ENCODE assay signal across 8 cellular contexts in genomic region chr17:6443692-6444572, GRCh38. TPM values are rescaled to one million over a fixed set of nuclear protein-coding genes. Genes with fewer than 3 reads are reported as not detected.
DNase-seq lines count a peak whose midpoint lies in the region; ATAC-seq and TF ChIP-seq lines count a peak whose summit lies in the region.

TSS of gene PIMREG (plus strand) at chr17:6444455. CDS start at chr17:6445111, 656 bp downstream.

- DNase-seq in Caki2 (ENCODE audit: low read depth): peak; percentile 94
- peak; percentile 88 for DNase-seq in PC-3
- peak; percentile 93 for DNase-seq in activated T-cell treated with anti-CD3 and anti-CD28 coated beads, Interleukin-2, amount 50 U/mL, for 4 hours
- peak; percentile 99 for DNase-seq in esophagus muscularis mucosa (ENCODE audit: extremely low spot score)
- peak; percentile 96 for DNase-seq in myocyte (ENCODE audit: low read depth)
- peak; percentile 91 for DNase-seq in stimulated activated CD8-positive, alpha-beta memory T cell treated with anti-CD3 and anti-CD28 coated beads, Interleukin-7, amount 100 ng/mL, for 24 hours (ENCODE audit: low read depth)

- H3K27me3 Mint-ChIP-seq in activated T-cell treated with anti-CD3 and anti-CD28 coated beads, Interleukin-2, amount 50 U/mL, for 4 hours (ENCODE audit: low read depth): peaks cover 4% of the 10 kb centered on the region

- peak; percentile 87 for ATAC-seq in GM21390 (IDR thresholded peaks at IDR 0.05; ENCODE audit: unreplicated experiment)
- peak; percentile 95 for ATAC-seq in PC-3
- peak; percentile 96 to 97 for ATAC-seq in activated T-cell treated with anti-CD3 and anti-CD28 coated beads, Interleukin-2, amount 50 U/mL, for 4 hours

- no peaks in the 10 kb centered on the region for H4K20me1 ChIP-seq in PC-3 (ENCODE audit: low read length)

- no peaks in the 10 kb centered on the region; the same call in 1 of the 2 replicates for H3K9me3 ChIP-seq in HUES64 (ENCODE audit: insufficient read depth, low read depth, low read length)
- no peaks in the 10 kb centered on the region for H3K9me3 ChIP-seq in PC-3 (ENCODE audit: low read length)
- H3K9me3 ChIP-seq in esophagus muscularis mucosa: no peaks in the 10 kb centered on the region

- H3K4me1 ChIP-seq in HUES64 (ENCODE audit: insufficient read depth, low read length) (peaks cover 20% of the 10 kb centered on the region), PC-3 (ENCODE audit: insufficient read depth, low read length) (peaks cover 17% of the 10 kb centered on the region), esophagus muscularis mucosa (peaks cover 7 to 18% (median 18%) of the 10 kb centered on the region in 4 donors)

- peak within 1 kb of the TSS; percentile 81 for H3K4me3 Mint-ChIP-seq in activated T-cell treated with anti-CD3 and anti-CD28 coated beads, Interleukin-2, amount 50 U/mL, for 4 hours

- H3K4me3 ChIP-seq in HUES64 (ENCODE audit: low read length) (peak within 1 kb of the TSS; percentile 88), PC-3 (ENCODE audit: low read length) (peak within 1 kb of the TSS; percentile 90), esophagus muscularis mucosa (peak within 1 kb of the TSS; percentile 59 to 65 (median 62))

- H3K9me2 ChIP-seq in PC-3 (replicated peaks; ENCODE audit: low read length): no peaks in the 10 kb centered on the region

- TF ChIP-seq EP300 in esophagus muscularis mucosa (IDR thresholded peaks at IDR 0.05): no peak

- peaks cover 37% of the 10 kb centered on the region for H3K36me3 ChIP-seq in HUES64 (ENCODE audit: insufficient read depth, low read length)
- H3K36me3 ChIP-seq in PC-3 (ENCODE audit: low read depth, low read length): no peaks in the 10 kb centered on the region; the same call in 1 of the 2 replicates
- peaks cover 0 to 3% (median 0%) of the 10 kb centered on the region in 4 donors for H3K36me3 ChIP-seq in esophagus muscularis mucosa

- no peaks in the 10 kb centered on the region for H3K9me3 Mint-ChIP-seq in activated T-cell treated with anti-CD3 and anti-CD28 coated beads, Interleukin-2, amount 50 U/mL, for 4 hours

- POLR2A ChIA-PET in PC-3 (lab: Charles Lee; ENCODE audit: unreplicated experiment): interaction anchor here (0.6 to 0.7 kb wide), 2 partner anchors 198 to 679 kb away, joined by 3 read pairs; no protein-coding TSS in a partner anchor

- no TSS peak for BruUV-seq in PC-3 (replicated peaks; lab: Mats Ljungman, UMichigan)

- no peaks in the 10 kb centered on the region for H3F3A ChIP-seq in PC-3 (ENCODE audit: low read length, unreplicated experiment)

- no peak for TF ChIP-seq POLR2A in esophagus muscularis mucosa (IDR thresholded peaks at IDR 0.05; ENCODE audit: low read depth)

- peak within 1 kb of the TSS; percentile 91 for H3K9ac ChIP-seq in HUES64 (ENCODE audit: low read depth, low read length)
- H3K9ac ChIP-seq in PC-3 (ENCODE audit: low read length): peak within 1 kb of the TSS; percentile 83

- peak within 1 kb of the TSS; percentile 100 for H3K27ac ChIP-seq in HUES64 (ENCODE audit: low read depth, low read length)
- peak within 1 kb of the TSS; percentile 85 for H3K27ac ChIP-seq in PC-3 (ENCODE audit: low read length)
- peak within 1 kb of the TSS; percentile 38 to 77 (median 61) for H3K27ac ChIP-seq in esophagus muscularis mucosa (replicated peaks in 1 of 4)

- peaks cover 15% of the 10 kb centered on the region for H3K79me2 ChIP-seq in PC-3 (ENCODE audit: low read length)

- under 1% methylated on average over 62 of the region's 62 CpGs for WGBS in HUES64
- WGBS in esophagus muscularis mucosa: under 1% methylated on average over 42 of the region's 62 CpGs

- in situ Hi-C loops in Caki2 (cut with HindIII; ENCODE audit: low pct_unique_long_range_greater_than_20kb, low sequenced_read_pairs): no loop called here

- peak within 1 kb of the TSS; percentile 97 for H2AFZ ChIP-seq in PC-3 (ENCODE audit: low read length)

- intact Hi-C loops in PC-3 (cut with micrococcal nuclease): no loop called here
- intact Hi-C loops in esophagus muscularis mucosa (cut with DNase I): no loop called here

- peaks cover 11% of the 10 kb centered on the region for H3K4me1 Mint-ChIP-seq in activated T-cell treated with anti-CD3 and anti-CD28 coated beads, Interleukin-2, amount 50 U/mL, for 4 hours (ENCODE audit: low read depth)

- peak within 1 kb of the TSS; percentile 100 for H3K4me2 ChIP-seq in PC-3 (ENCODE audit: low read length)

- CTCF ChIA-PET in PC-3 (lab: Charles Lee): interaction anchor here (0.6 kb wide), 1 partner anchor 567 kb away, joined by 8 read pairs; no protein-coding TSS in a partner anchor

- no peaks in the 10 kb centered on the region for H3K36me3 Mint-ChIP-seq in activated T-cell treated with anti-CD3 and anti-CD28 coated beads, Interleukin-2, amount 50 U/mL, for 4 hours (ENCODE audit: insufficient read depth)

- no peaks in the 10 kb centered on the region for H3K27me3 ChIP-seq in HUES64 (ENCODE audit: insufficient read depth, low read length)
- H3K27me3 ChIP-seq in PC-3 (ENCODE audit: low read length): no peaks in the 10 kb centered on the region
- H3K27me3 ChIP-seq in esophagus muscularis mucosa: peaks cover 0 to 17% (median 0%) of the 10 kb centered on the region in 4 donors

- no peak for TF ChIP-seq CTCF in PC-3 (conservative IDR thresholded peaks at IDR 0.05; ENCODE audit: low read depth, low read length)
- TF ChIP-seq CTCF in esophagus muscularis mucosa (IDR thresholded peaks at IDR 0.05): no peak

RNA-seq across cellular contexts. Expression of gene PIMREG, which starts in this region (rescaled TPM):
- total RNA-seq in Caki2 (2014; rRNA removed; shearing (Covaris generic); ENCODE audit: low replicate concordance): 49.2 and 59.2 TPM in 2 replicates
- 91.4 TPM for polyA plus RNA-seq in HUES64 (2013, experiment 1 of 2)
- polyA plus RNA-seq in HUES64 (2013, experiment 2 of 2): 83.2 TPM
- total RNA-seq in PC-3 (2014; rRNA removed) (67.6 and 88.6 TPM in 2 replicates), esophagus muscularis mucosa (under 1 TPM in 1 of 4 donors, not detected in 3; 0.80 TPM), myocyte (1.0 and 5.3 TPM in 2 replicates)
- total RNA-seq in activated T-cell treated with anti-CD3 and anti-CD28 coated beads, Interleukin-2, amount 50 U/mL, for 4 hours: 1 to 10 TPM in 2 of 3 donors, under 1 TPM in 1; 0.82 to 1.9 (median 1.7) TPM
- 0.32 TPM for polyA plus RNA-seq in myocyte (2012)

Comparison
In these comparisons a context has a peak if more than half of its experiments do, and no peak if none do; other contexts are left out.
1. Peak in every context shown above with its lines: DNase-seq, ATAC-seq, H3K4me3 ChIP-seq and H3K27ac ChIP-seq.
2. Peak in DNase-seq, H3K4me3 ChIP-seq and H3K27ac ChIP-seq in esophagus muscularis mucosa; RNA of the gene not detected or under 1 TPM.